Comparison of ENCODE assay signal across 1 cellular context in genomic region chr20:54139188-54139587, GRCh38.
TF ChIP-seq lines count a peak whose summit lies in the region.

No MANE protein-coding gene starts in this region.

TF ChIP-seq in HCT116, 20 proteins besides CTCF, POLR2A, EP300 and RAD21 (continued from another document):
- TF ChIP-seq CBX3 (IDR thresholded peaks at IDR 0.05; ENCODE audit: low read depth) (peak; percentile 71), MAX (IDR thresholded peaks at IDR 0.05) (peak; percentile 41), SRF (IDR thresholded peaks at IDR 0.05; ENCODE audit: low read depth) (no peak; the same call in 1 of the 2 replicates), POLR2AphosphoS5 (IDR thresholded peaks at IDR 0.05; ENCODE audit: low read depth, low read length) (peak; percentile 35; the same call in 1 of the 2 replicates), ZBTB33 (IDR thresholded peaks at IDR 0.05; ENCODE audit: extremely low read depth, insufficient replicate concordance, low read length) (peak; percentile 8), JUND (IDR thresholded peaks at IDR 0.05) (peak; percentile 88), ATF3 (IDR thresholded peaks at IDR 0.05) (no peak), REST (IDR thresholded peaks at IDR 0.05; ENCODE audit: low read depth) (no peak), ELF1 (IDR thresholded peaks at IDR 0.05; ENCODE audit: borderline replicate concordance, low read depth) (no peak), EZH2 (IDR thresholded peaks at IDR 0.05) (no peak)
